ENCODE assay signal across 9 cellular contexts in the genomic region with DNA sequence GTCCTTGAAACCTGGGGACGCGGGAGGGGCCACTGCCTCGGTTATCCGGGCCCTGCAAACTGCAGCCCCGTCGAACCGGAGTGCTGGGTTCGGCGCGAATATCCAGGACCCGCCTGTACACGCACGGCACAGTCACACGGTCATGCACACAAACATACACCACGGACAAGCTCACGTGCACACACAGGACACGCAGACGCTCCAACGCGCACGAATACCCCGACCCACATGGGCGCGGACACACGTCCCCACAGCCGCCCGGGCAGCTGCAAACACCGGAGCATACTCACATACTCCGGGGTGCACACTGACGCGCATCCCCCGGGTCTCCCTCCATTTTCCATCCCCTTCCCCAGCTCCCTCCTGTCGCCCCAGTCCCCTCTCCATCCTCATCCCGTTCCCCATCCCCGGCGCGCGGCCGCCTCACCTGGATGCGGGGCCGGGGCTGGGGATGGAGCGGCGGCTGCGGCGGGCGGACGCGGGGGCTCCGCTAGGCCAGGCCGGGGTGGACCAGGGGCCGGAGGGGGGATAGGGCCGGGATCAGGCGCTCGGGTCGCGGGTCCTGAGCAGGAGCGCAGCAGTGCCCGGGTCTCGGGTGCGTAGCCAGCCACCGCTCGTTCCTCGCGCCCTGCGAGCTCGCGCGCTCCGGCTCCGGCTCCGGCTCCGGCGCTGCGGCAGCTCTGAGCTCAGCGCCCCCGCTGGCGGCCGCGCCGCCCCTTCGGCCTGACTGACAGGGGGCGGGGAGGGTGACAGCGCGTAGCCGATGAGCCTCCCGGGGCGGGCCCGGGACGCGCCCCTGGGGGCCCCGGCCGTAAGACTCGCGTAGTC. TPM values are rescaled to one million over a fixed set of nuclear protein-coding genes. Genes with fewer than 3 reads are reported as not detected.
A peak's percentile ranks its signal among the peaks of the same experiment; 100 is the strongest.
DNase-seq lines count a peak whose midpoint lies in the region; ATAC-seq, FAIRE-seq and TF ChIP-seq lines count a peak whose summit lies in the region.
"Had no signal": no experiment of that assay in that cellular context is flagged by ENCODE, and none has a peak within 500 bp of the region (broad histone marks: within the 10 kb centered on the region; RNA-seq: fewer than 3 reads in every experiment).

A gene with protein sequence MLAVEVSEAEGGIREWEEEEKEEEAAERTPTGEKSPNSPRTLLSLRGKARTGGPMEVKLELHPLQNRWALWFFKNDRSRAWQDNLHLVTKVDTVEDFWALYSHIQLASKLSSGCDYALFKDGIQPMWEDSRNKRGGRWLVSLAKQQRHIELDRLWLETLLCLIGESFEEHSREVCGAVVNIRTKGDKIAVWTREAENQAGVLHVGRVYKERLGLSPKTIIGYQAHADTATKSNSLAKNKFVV (plus strand): TSS at position 823 of the 828 bp plus-strand sequence. CDS start 12,113 bp downstream, outside the sequence.
A gene (minus strand): TSS at position 682 of the 828 bp plus-strand sequence. CDS start 880 bp downstream, outside the sequence.

- WGBS in pancreas, 2 donors, result 1% methylated on average over 75 to 94 of the region's 94 CpGs

- TF ChIP-seq CTCF in A673 (conservative IDR thresholded peaks at IDR 0.05; ENCODE audit: low read depth, low read length) (no peak), pancreas (IDR thresholded peaks at IDR 0.05) (no peak)

- H3K36me3 ChIP-seq in A673 (ENCODE audit: insufficient read depth, low read length, poor library complexity, severe bottlenecking), result no peaks in the 10 kb centered on the region
- no peaks in the 10 kb centered on the region for H3K36me3 ChIP-seq in pancreas
- no peaks in the 10 kb centered on the region for H3K36me3 ChIP-seq in SJCRH30

- peak; percentile 26 for FAIRE-seq in GM18507 (lab: Jason Lieb, UNC)
- no peak for FAIRE-seq in frontal cortex (lab: Jason Lieb, UNC)
- no peak for FAIRE-seq in pancreas (lab: Jason Lieb, UNC)

- CTCF ChIA-PET in A673 (lab: Charles Lee), result no interaction called here

- POLR2A ChIA-PET in A673 (lab: Charles Lee; ENCODE audit: low non-redundant PET), result no interaction called here

- no TSS peak for BruUV-seq in A673 (replicated peaks; lab: Mats Ljungman, UMichigan)

- ATAC-seq in pancreas, result peak; percentile 64 to 92 (median 85)

- DNase-seq in A673 (ENCODE audit: low spot score) (peak; percentile 58), GM18507 (ENCODE audit: extremely low spot score, insufficient read length, low read depth) (peak; percentile 48), Kasumi-1 (lab: John Stamatoyannopoulos, UW) (peak; percentile 15 to 28), frontal cortex (ENCODE audit: low spot score in 2 of 2) (peak; percentile 57 to 73), pancreas (peak in 1 of 6 donors; percentile 80), GF-D8 (lab: John Stamatoyannopoulos, UW) (no peak), SJCRH30 (no peak)
- DNase-seq in activated T-cell treated with anti-CD3 and anti-CD28 coated beads, Interleukin-2, amount 50 U/mL, for 1 hour, result peak; percentile 59

- H3K27me3 ChIP-seq in A673 (replicated peaks; ENCODE audit: insufficient read depth, low read depth, low read length, poor library complexity) (peaks cover 20% of the 10 kb centered on the region), pancreas (peaks cover 0 to 14% (median 0%) of the 10 kb centered on the region in 4 donors), SJCRH30 (peaks cover 38% of the 10 kb centered on the region)

- H3K4me3 ChIP-seq in A673 (ENCODE audit: low read depth, low read length, poor library complexity, severe bottlenecking) (peak within 1 kb of the TSS; percentile 43), pancreas (peak within 1 kb of the TSS in 3 of 4 donors; percentile 12 to 38 (median 20)), SJCRH30 (no peak within 1 kb of the TSS)

- intact Hi-C loops in A673 (cut with micrococcal nuclease; ENCODE audit: unreplicated experiment), result no loop called here
- intact Hi-C loops in pancreas (cut with DNase I), result no loop called here

- H3K4me1 ChIP-seq in A673 (ENCODE audit: insufficient read depth, low read length, poor library complexity, severe bottlenecking) (peaks cover 25% of the 10 kb centered on the region), pancreas (peaks cover 0 to 7% (median 0%) of the 10 kb centered on the region in 3 donors), SJCRH30 (no peaks in the 10 kb centered on the region)

- no peaks in the 10 kb centered on the region for H3K9me3 ChIP-seq in A673 (ENCODE audit: low read depth, low read length, poor library complexity, severe bottlenecking)
- H3K9me3 ChIP-seq in pancreas, result no peaks in the 10 kb centered on the region
- H3K9me3 ChIP-seq in SJCRH30 (replicated peaks), result no peaks in the 10 kb centered on the region

- H3K27ac ChIP-seq in A673 (ENCODE audit: low read depth, low read length, poor library complexity, severe bottlenecking), result no peak within 1 kb of the TSS
- H3K27ac ChIP-seq in pancreas, result no peak within 1 kb of the TSS
- H3K27ac ChIP-seq in SJCRH30, result no peak within 1 kb of the TSS
- H3K27ac ChIP-seq: epithelial cell of prostate had no signal

RNA-seq across cellular contexts. Expression of the first gene that starts in this region (rescaled TPM):
- total RNA-seq in A673 (2021) (not detected in 2 replicates), frontal cortex (under 0.01 TPM), pancreas (under 1 TPM in 1 of 6 donors, not detected in 5; 0.04 TPM)
- polyA plus RNA-seq in pancreas, result 1 to 10 TPM in 1 of 2 donors, under 1 TPM in 1; 0.30 to 1.5 TPM
- not detected in 2 replicates for total RNA-seq in SJCRH30 (2014; rRNA removed; shearing (Covaris generic))

RNA-seq across cellular contexts. Expression of the second gene that starts in this region (rescaled TPM):
- total RNA-seq in A673 (2021) (not detected in 2 replicates), frontal cortex (15.5 TPM), pancreas (under 1 TPM in 5 of 6 donors, not detected in 1; 0.14 to 0.41 (median 0.35) TPM)
- 1 to 10 TPM; 3.6 to 6.6 TPM for polyA plus RNA-seq in pancreas
- not detected in 2 replicates for total RNA-seq in SJCRH30 (2014; rRNA removed; shearing (Covaris generic))

Comparison
In these comparisons a context has a peak if more than half of its experiments do, and no peak if none do; other contexts are left out.
1. RNA of the second gene that starts in this region (total RNA-seq): 15.5 TPM in frontal cortex (single experiment); 0.14 to 0.41 TPM in pancreas, not detected in A673 and not detected in SJCRH30; every median in the first group is over 10 times any median in the second.
2. Peak in DNase-seq and H3K4me3 ChIP-seq in A673; RNA of the genes that start here not detected or under 1 TPM.
3. DNase-seq: peak in GM18507 (single experiment), Kasumi-1 (2 of 2), activated T-cell treated with anti-CD3 and anti-CD28 coated beads, Interleukin-2, amount 50 U/mL, for 1 hour (single experiment) and frontal cortex (2 of 2); none in GF-D8 (single experiment) and SJCRH30 (0 of 2).